ENCODE assay signal across 15 cellular contexts in genomic region chr9:131020388-131020787, GRCh38. TPM values are rescaled to one million over a fixed set of nuclear protein-coding genes. Genes with fewer than 3 reads are reported as not detected.
DNase-seq lines count a peak whose midpoint lies in the region; ATAC-seq and TF ChIP-seq lines count a peak whose summit lies in the region.
"Had no signal": no experiment of that assay in that cellular context is flagged by ENCODE, and none has a peak within 500 bp of the region (broad histone marks: within the 10 kb centered on the region; RNA-seq: fewer than 3 reads in every experiment).

No MANE protein-coding gene starts in this region.

- ATAC-seq in activated naive CD4-positive, alpha-beta T cell treated with anti-CD3 and anti-CD28 coated beads, Interleukin-2, amount 50 U/mL, for 72 hours: no peak
- ATAC-seq in GM18858 (IDR thresholded peaks at IDR 0.05; ENCODE audit: unreplicated experiment): no peak
- ATAC-seq: effector memory CD8-positive, alpha-beta T cell had no signal

- H3K27me3 Mint-ChIP-seq in HFFc6 (ENCODE audit: insufficient read depth): peaks cover 42% of the 10 kb centered on the region

- no peaks in the 10 kb centered on the region for H3K9me3 ChIP-seq in transverse colon

- H3K36me3 Mint-ChIP-seq in HFFc6 (ENCODE audit: low read depth): no peaks in the 10 kb centered on the region
- H3K36me3 Mint-ChIP-seq in activated naive CD4-positive, alpha-beta T cell treated with anti-CD3 and anti-CD28 coated beads, Interleukin-2, amount 50 U/mL, for 72 hours: no peaks in the 10 kb centered on the region
- H3K36me3 Mint-ChIP-seq: CD4-positive, CD25-positive, alpha-beta regulatory T cell; IgD-negative memory B cell; mesothelial cell of epicardium had no signal

- intact Hi-C loops in transverse colon (cut with DNase I; ENCODE audit: low total_unique reads): no loop called here

- TF ChIP-seq CTCF in HFFc6 (IDR thresholded peaks at IDR 0.05) (no peak), cardiac fibroblast (IDR thresholded peaks at IDR 0.05; ENCODE audit: low read depth, low read length) (no peak), transverse colon (IDR thresholded peaks at IDR 0.05) (no peak)

- H3K36me3 ChIP-seq in transverse colon: no peaks in the 10 kb centered on the region

- no peaks in the 10 kb centered on the region for H3K4me1 ChIP-seq in transverse colon

- TF ChIP-seq POLR2A in transverse colon (IDR thresholded peaks at IDR 0.05): no peak

- DNase-seq in HFFc6 (peak; percentile 71), cardiac fibroblast (ENCODE audit: low read depth in 2 of 2) (peak; percentile 53 to 87), islet precursor cell (peak; percentile 84), transverse colon (no peak), DMS79 treated with DMSO at 0.1 percent for 48 hours (lab: John Stamatoyannopoulos, UW) (no peak), NCI-H2227 treated with DMSO at 0.1 percent for 48 hours (lab: John Stamatoyannopoulos, UW) (no peak)
- DNase-seq in activated naive CD4-positive, alpha-beta T cell treated with anti-CD3 and anti-CD28 coated beads, Interleukin-2, amount 50 U/mL, for 72 hours (ENCODE audit: low spot score in 2 of 2): no peak
- DNase-seq: amygdala; CD4-positive, CD25-positive, alpha-beta regulatory T cell; effector memory CD8-positive, alpha-beta T cell; NCI-H1694 treated with DMSO at 0.1 percent for 48 hours; stimulated activated naive CD4-positive, alpha-beta T cell had no signal

- H3K27me3 ChIP-seq in transverse colon: peaks cover 11% of the 10 kb centered on the region

- no peak overlapping the region for H3K4me3 Mint-ChIP-seq in HFFc6
- H3K4me3 Mint-ChIP-seq: CD4-positive, CD25-positive, alpha-beta regulatory T cell; effector memory CD8-positive, alpha-beta T cell; IgD-negative memory B cell; mesothelial cell of epicardium had no signal

- H3K9me3 Mint-ChIP-seq in HFFc6: peaks cover 5% of the 10 kb centered on the region
- H3K9me3 Mint-ChIP-seq in activated naive CD4-positive, alpha-beta T cell treated with anti-CD3 and anti-CD28 coated beads, Interleukin-2, amount 50 U/mL, for 72 hours: no peaks in the 10 kb centered on the region
- H3K9me3 Mint-ChIP-seq: CD4-positive, CD25-positive, alpha-beta regulatory T cell; effector memory CD8-positive, alpha-beta T cell; mesothelial cell of epicardium had no signal

- H3K27ac ChIP-seq in transverse colon: peak overlapping the region; percentile 10 to 62 (median 56)

- H3K4me1 Mint-ChIP-seq in HFFc6 (ENCODE audit: low read depth): peaks cover 18% of the 10 kb centered on the region
- H3K4me1 Mint-ChIP-seq: IgD-negative memory B cell had no signal

- no peak for TF ChIP-seq EP300 in transverse colon (IDR thresholded peaks at IDR 0.05; ENCODE audit: low read depth)

- in situ Hi-C loops in transverse colon (cut with MboI; ENCODE audit: low pct_ligation_motif_present in 1 of 4, low pct_unique_long_range_greater_than_20kb in 1 of 4, low sequenced_read_pairs in 3 of 4): no loop called here

- no peak overlapping the region for H3K4me3 ChIP-seq in cardiac fibroblast (replicated peaks in 1 of 2; ENCODE audit: low read depth in 2 of 2, low read length in 2 of 2)
- no peak overlapping the region for H3K4me3 ChIP-seq in transverse colon

- WGBS in transverse colon (ENCODE audit: low coverage in 1 of 2), 2 donors: 62 to 70% methylated on average over 2 of the region's 2 CpGs

- H3K27ac Mint-ChIP-seq in HFFc6: no peak overlapping the region
- H3K27ac Mint-ChIP-seq in activated naive CD4-positive, alpha-beta T cell treated with anti-CD3 and anti-CD28 coated beads, Interleukin-2, amount 50 U/mL, for 72 hours: no peak overlapping the region
- H3K27ac Mint-ChIP-seq: CD4-positive, CD25-positive, alpha-beta regulatory T cell; effector memory CD8-positive, alpha-beta T cell; IgD-negative memory B cell had no signal

RNA-seq across cellular contexts. Expression of gene LAMC3, which starts 11.4 kb away (rescaled TPM):
- total RNA-seq in HFFc6 (2021; fragmentation: NEBNext Ultra II Directional; extraction: Animal tissue kit (Norgen Biotek cat#: 25700)): not detected
- total RNA-seq in transverse colon: 1 to 10 TPM in 3 of 4 donors, under 1 TPM in 1; 0.82 to 6.6 (median 3.9) TPM
- 1 to 10 TPM; 1.0 to 1.1 TPM for total RNA-seq in activated naive CD4-positive, alpha-beta T cell treated with anti-CD3 and anti-CD28 coated beads, Interleukin-2, amount 50 U/mL, for 72 hours

Comparison
In these comparisons a context has a peak if more than half of its experiments do, and no peak if none do; other contexts are left out.
1. DNase-seq: peak in HFFc6 (single experiment), cardiac fibroblast (2 of 2) and islet precursor cell (single experiment); none in transverse colon (single experiment), DMS79 treated with DMSO at 0.1 percent for 48 hours (single experiment), NCI-H2227 treated with DMSO at 0.1 percent for 48 hours (single experiment) and activated naive CD4-positive, alpha-beta T cell treated with anti-CD3 and anti-CD28 coated beads, Interleukin-2, amount 50 U/mL, for 72 hours (0 of 2).